Comparison of ENCODE assay signal across 20 cellular contexts in the genomic region with DNA sequence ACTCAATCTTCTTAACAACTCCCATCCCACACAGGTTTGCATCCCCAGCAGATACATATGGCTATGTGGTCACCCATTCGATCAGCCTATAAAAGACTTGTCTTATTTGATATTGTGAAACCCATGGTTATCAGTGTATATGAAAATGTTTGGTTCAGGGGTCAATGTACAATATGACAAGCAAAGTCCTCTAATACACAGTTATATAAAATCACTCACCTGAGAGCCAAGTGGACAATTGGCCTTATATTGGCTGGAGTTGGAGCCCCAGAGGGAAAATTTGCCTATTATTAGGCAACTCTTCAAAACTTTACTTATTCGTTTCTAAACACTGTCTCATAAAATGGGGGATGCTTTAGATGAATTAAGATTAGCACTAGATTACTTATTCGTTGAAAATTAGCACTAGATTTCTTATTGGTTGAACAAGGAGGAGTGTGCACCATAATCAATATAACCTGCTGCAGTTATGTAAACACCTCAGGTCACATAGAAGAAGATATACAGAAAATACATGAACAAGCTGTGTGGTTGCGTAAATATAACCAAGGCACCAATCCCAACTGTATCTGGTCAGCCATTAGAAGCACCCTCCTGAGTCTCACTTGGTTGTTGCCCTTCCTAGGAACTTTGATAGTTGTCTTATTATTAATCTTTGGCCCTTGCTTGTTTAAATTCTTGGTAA. TPM values are rescaled to one million over a fixed set of nuclear protein-coding genes. Genes with fewer than 3 reads are reported as not detected.
DNase-seq lines count a peak whose midpoint lies in the region; ATAC-seq and TF ChIP-seq lines count a peak whose summit lies in the region.
"Had no signal": no experiment of that assay in that cellular context is flagged by ENCODE, and none has a peak within 500 bp of the region (broad histone marks: within the 10 kb centered on the region; RNA-seq: fewer than 3 reads in every experiment).

No MANE protein-coding gene starts in this region.

- H3K27ac Mint-ChIP-seq in Caco-2 (ENCODE audit: unreplicated experiment): peak overlapping the region; percentile 53
- no peak overlapping the region for H3K27ac Mint-ChIP-seq in stimulated activated effector memory CD8-positive, alpha-beta T cell treated with anti-CD3 and anti-CD28 coated beads, Interleukin-12 subunit alpha, Interleukin-12 subunit beta, amount 100 ng/mL, for 72 hours
- H3K27ac Mint-ChIP-seq: B cell; CD4-positive, CD25-positive, alpha-beta regulatory T cell; CD8-positive, alpha-beta T cell; HFFc6 had no signal

- peaks cover 24% of the 10 kb centered on the region for H3K4me1 Mint-ChIP-seq in Caco-2 (ENCODE audit: low read depth, unreplicated experiment)
- H3K4me1 Mint-ChIP-seq in stimulated activated effector memory CD8-positive, alpha-beta T cell treated with anti-CD3 and anti-CD28 coated beads, Interleukin-12 subunit alpha, Interleukin-12 subunit beta, amount 100 ng/mL, for 72 hours: no peaks in the 10 kb centered on the region
- H3K4me1 Mint-ChIP-seq: B cell had no signal

- H3K36me3 ChIP-seq in Caco-2 (ENCODE audit: control insufficient read depth, insufficient read depth, low read length) (peaks cover 1% of the 10 kb centered on the region; the same call in 1 of the 2 replicates), right lobe of liver (no peaks in the 10 kb centered on the region)
- H3K36me3 ChIP-seq: BLaER1, HAP-1 had no signal

- peaks cover 17% of the 10 kb centered on the region for H3K9me3 Mint-ChIP-seq in Caco-2 (ENCODE audit: unreplicated experiment)
- no peaks in the 10 kb centered on the region for H3K9me3 Mint-ChIP-seq in stimulated activated effector memory CD8-positive, alpha-beta T cell treated with anti-CD3 and anti-CD28 coated beads, Interleukin-12 subunit alpha, Interleukin-12 subunit beta, amount 100 ng/mL, for 72 hours
- H3K9me3 Mint-ChIP-seq: CD4-positive, CD25-positive, alpha-beta regulatory T cell; CD8-positive, alpha-beta T cell had no signal

- DNase-seq in Caco-2 (no peak), left lobe of liver (ENCODE audit: low spot score) (no peak), right lobe of liver (no peak), mucosa of gallbladder (ENCODE audit: low spot score) (no peak)
- DNase-seq in stimulated activated CD4-positive, alpha-beta T cell treated with anti-CD3 and anti-CD28 coated beads, Interleukin-15, amount 100 ng/mL, for 24 hours: no peak
- no peak for DNase-seq in stimulated activated effector memory CD8-positive, alpha-beta T cell treated with anti-CD3 and anti-CD28 coated beads, Interleukin-12 subunit alpha, Interleukin-12 subunit beta, amount 100 ng/mL, for 72 hours (ENCODE audit: low spot score in 2 of 2)
- DNase-seq: CD4-positive, CD25-positive, alpha-beta regulatory T cell; CD8-positive, alpha-beta T cell; DMS 273 treated with DMSO at 0.1 percent for 48 hours; DMS79; GF-D8; GOT3; HFFc6 had no signal

- no TSS peak for BruUV-seq in Caco-2 (replicated peaks; lab: Mats Ljungman, UMichigan)

- peaks cover 27% of the 10 kb centered on the region for H3K9me3 ChIP-seq in Caco-2
- no peaks in the 10 kb centered on the region for H3K9me3 ChIP-seq in right lobe of liver

- H3K4me1 ChIP-seq in Caco-2 (peaks cover 29% of the 10 kb centered on the region), right lobe of liver (peaks cover 0 to 79% (median 20%) of the 10 kb centered on the region in 4 donors)
- H3K4me1 ChIP-seq: BLaER1, HAP-1 had no signal

- 31% methylated on average over 4 of the region's 4 CpGs for WGBS in right lobe of liver (ENCODE audit: insufficient coverage, low coverage, low lambda C conversion rate, missing lambda C conversion rate)

- CTCF ChIA-PET in Caco-2 (lab: Charles Lee): no interaction called here

- TF ChIP-seq CTCF in Caco-2 (IDR thresholded peaks at IDR 0.05; ENCODE audit: insufficient read depth in 1 of 2, low read depth in 1 of 2, low read length in 1 of 2, severe bottlenecking in 1 of 2, unreplicated experiment in 1 of 2) (no peak), right lobe of liver (IDR thresholded peaks at IDR 0.05) (no peak)

- no peaks in the 10 kb centered on the region for H3K27me3 ChIP-seq in Caco-2 (replicated peaks; ENCODE audit: control insufficient read depth, insufficient read depth, low read length)
- H3K27me3 ChIP-seq in right lobe of liver: no peaks in the 10 kb centered on the region
- H3K27me3 ChIP-seq: BLaER1 had no signal

- peak overlapping the region in 2 of 3 donors; percentile 66 to 85 for H3K27ac ChIP-seq in right lobe of liver
- H3K27ac ChIP-seq: 22Rv1, BLaER1, C4-2B had no signal

- TF ChIP-seq POLR2A in right lobe of liver (IDR thresholded peaks at IDR 0.05): no peak

- H3K4me3 Mint-ChIP-seq in Caco-2 (ENCODE audit: unreplicated experiment): no peak overlapping the region
- H3K4me3 Mint-ChIP-seq in stimulated activated effector memory CD8-positive, alpha-beta T cell treated with anti-CD3 and anti-CD28 coated beads, Interleukin-12 subunit alpha, Interleukin-12 subunit beta, amount 100 ng/mL, for 72 hours: no peak overlapping the region
- H3K4me3 Mint-ChIP-seq: B cell; CD4-positive, CD25-positive, alpha-beta regulatory T cell; CD8-positive, alpha-beta T cell; HFFc6 had no signal

- no peak overlapping the region for H3K4me3 ChIP-seq in Caco-2 (ENCODE audit: low read depth, low read length)
- H3K4me3 ChIP-seq in right lobe of liver: no peak overlapping the region
- H3K4me3 ChIP-seq: BLaER1, HAP-1 had no signal

- POLR2A ChIA-PET in Caco-2 (lab: Charles Lee): no interaction called here

- H3K36me3 Mint-ChIP-seq in Caco-2 (ENCODE audit: insufficient read depth, unreplicated experiment): no peaks in the 10 kb centered on the region
- H3K36me3 Mint-ChIP-seq in stimulated activated effector memory CD8-positive, alpha-beta T cell treated with anti-CD3 and anti-CD28 coated beads, Interleukin-12 subunit alpha, Interleukin-12 subunit beta, amount 100 ng/mL, for 72 hours: no peaks in the 10 kb centered on the region
- H3K36me3 Mint-ChIP-seq: CD4-positive, CD25-positive, alpha-beta regulatory T cell; CD8-positive, alpha-beta T cell had no signal

- intact Hi-C loops in Caco-2 (cut with micrococcal nuclease; ENCODE audit: unreplicated experiment) (loop anchor here (5.0 to 10.0 kb wide), 3 partner anchors 132 to 410 kb away; a partner anchor contains a TSS), right lobe of liver (cut with DNase I) (no loop called here)

- no peaks in the 10 kb centered on the region for H3K27me3 Mint-ChIP-seq in Caco-2 (ENCODE audit: insufficient read depth, unreplicated experiment)
- H3K27me3 Mint-ChIP-seq: B cell; CD4-positive, CD25-positive, alpha-beta regulatory T cell had no signal

- ATAC-seq in left lobe of liver (peak; percentile 45), right lobe of liver (peak; percentile 30 to 67 (median 52))
- no peak for ATAC-seq in stimulated activated effector memory CD8-positive, alpha-beta T cell treated with anti-CD3 and anti-CD28 coated beads, Interleukin-12 subunit alpha, Interleukin-12 subunit beta, amount 100 ng/mL, for 72 hours
- ATAC-seq: CD8-positive, alpha-beta T cell had no signal

RNA-seq across cellular contexts. Expression of a gene that starts 10.7 kb away (rescaled TPM):
- total RNA-seq in Caco-2 (2022) (2.2 and 2.5 TPM in 2 replicates), left lobe of liver (689 TPM), right lobe of liver (100 to 1,000 TPM; 133 to 957 (median 467) TPM), mucosa of gallbladder (1.2 TPM)
- total RNA-seq: B cell; CD4-positive, CD25-positive, alpha-beta regulatory T cell; CD8-positive, alpha-beta T cell; Daoy; G401; HFFc6 had no signal

Comparison
In these comparisons a context has a peak if more than half of its experiments do, and no peak if none do; other contexts are left out.
1. RNA of a gene that starts 10.7 kb away (total RNA-seq): 689 TPM in left lobe of liver (single experiment) and 133 to 957 TPM in right lobe of liver; 2.2 to 2.5 TPM in Caco-2 and 1.2 TPM in mucosa of gallbladder (single experiment); every median in the first group is over 10 times any median in the second.